Comparison of ENCODE assay signal across 8 cellular contexts in the genomic region with DNA sequence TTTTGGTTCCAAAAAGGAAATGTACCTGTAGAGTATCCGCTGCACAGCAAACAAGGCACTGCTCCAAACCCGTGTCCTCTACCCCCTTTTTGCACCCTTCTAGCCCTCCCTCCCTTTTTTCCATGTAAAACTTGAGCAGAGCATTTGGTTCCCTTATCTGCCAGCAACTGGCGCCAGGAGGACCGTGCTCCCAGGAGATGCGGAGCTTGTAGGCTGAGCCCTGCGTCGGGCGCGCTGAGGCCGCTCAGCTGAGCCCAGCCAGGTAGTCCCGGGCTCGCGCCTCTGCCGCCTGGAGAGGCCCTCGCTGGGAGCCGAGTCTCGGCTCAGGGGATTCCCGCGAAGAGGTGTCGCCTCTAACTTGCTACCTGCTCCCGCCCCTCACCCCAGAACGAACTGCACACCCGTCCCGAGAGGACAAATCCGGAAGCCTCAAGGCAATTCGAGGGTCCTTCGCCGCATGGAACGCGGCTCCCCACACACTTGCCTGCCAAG. TPM values are rescaled to one million over a fixed set of nuclear protein-coding genes. Genes with fewer than 3 reads are reported as not detected.
DNase-seq lines count a peak whose midpoint lies in the region; ATAC-seq and TF ChIP-seq lines count a peak whose summit lies in the region.

No MANE protein-coding gene starts in this region.

- 0 to 1% methylated on average over 15 to 30 of the region's 30 CpGs for WGBS in endodermal cell (ENCODE audit: insufficient coverage in 1 of 2, insufficient read length in 1 of 2), 2 experiments

- H3K27ac ChIP-seq in A673 (ENCODE audit: low read depth, low read length, poor library complexity, severe bottlenecking) = peak overlapping the region; percentile 79
- H3K27ac ChIP-seq in endodermal cell (ENCODE audit: low read depth, low read length) = peak overlapping the region; percentile 84

- H3K27ac Mint-ChIP-seq in endodermal cell = peak overlapping the region; percentile 99

- DNase-seq in A673 (ENCODE audit: low spot score) (peak; percentile 66), NCI-H526 treated with DMSO at 0.1 percent for 48 hours (lab: John Stamatoyannopoulos, UW) (peak; percentile 68), endodermal cell (peak; percentile 86), mucosa of gallbladder (ENCODE audit: low spot score) (peak; percentile 42)
- DNase-seq in activated CD8-positive, alpha-beta memory T cell treated with anti-CD3 and anti-CD28 coated beads, Interleukin-2, amount 50 U/mL, for 24 hours (ENCODE audit: extremely low read depth) = peak; percentile 54
- DNase-seq in stimulated activated CD8-positive, alpha-beta memory T cell treated with anti-CD3 and anti-CD28 coated beads, Interleukin-7, amount 100 ng/mL, for 1 hour (ENCODE audit: low read depth in 2 of 2) = peak; percentile 32 to 43

- POLR2A ChIA-PET in A673 (lab: Charles Lee; ENCODE audit: low non-redundant PET) = interaction anchor here (0.7 kb wide), 1 partner anchor 15 kb away, joined by 3 read pairs; no protein-coding TSS in a partner anchor

- H3K9me3 ChIP-seq in A673 (ENCODE audit: low read depth, low read length, poor library complexity, severe bottlenecking) (no peaks in the 10 kb centered on the region), endodermal cell (ENCODE audit: control insufficient read depth, low read length) (no peaks in the 10 kb centered on the region)

- intact Hi-C loops in A673 (cut with micrococcal nuclease; ENCODE audit: unreplicated experiment) = no loop called here

- peaks cover 13% of the 10 kb centered on the region for H3K36me3 ChIP-seq in A673 (ENCODE audit: insufficient read depth, low read length, poor library complexity, severe bottlenecking)
- H3K36me3 ChIP-seq in endodermal cell (ENCODE audit: control insufficient read depth, insufficient read depth, low read length) = peaks cover 16% of the 10 kb centered on the region

- H3K27me3 ChIP-seq in A673 (replicated peaks; ENCODE audit: insufficient read depth, low read depth, low read length, poor library complexity) (no peaks in the 10 kb centered on the region), endodermal cell (ENCODE audit: control insufficient read depth, insufficient read depth, low read length, poor library complexity, severe bottlenecking) (no peaks in the 10 kb centered on the region)

- peaks cover 10% of the 10 kb centered on the region for H3K4me1 ChIP-seq in A673 (ENCODE audit: insufficient read depth, low read length, poor library complexity, severe bottlenecking)
- no peaks in the 10 kb centered on the region for H3K4me1 ChIP-seq in endodermal cell (ENCODE audit: control insufficient read depth, insufficient read depth, low read length)

- peak overlapping the region; percentile 100 for H3K4me3 Mint-ChIP-seq in endodermal cell

- no peaks in the 10 kb centered on the region for H3K9me3 Mint-ChIP-seq in endodermal cell

- H3K36me3 Mint-ChIP-seq in endodermal cell (ENCODE audit: low read depth) = peaks cover 29% of the 10 kb centered on the region

- BruUV-seq in A673 (replicated peaks; lab: Mats Ljungman, UMichigan) = no TSS peak

- H3K9ac ChIP-seq in endodermal cell (ENCODE audit: extremely low read depth, low read length, poor library complexity, severe bottlenecking) = peak overlapping the region; percentile 92

- no peaks in the 10 kb centered on the region for H3K27me3 Mint-ChIP-seq in endodermal cell (ENCODE audit: insufficient read depth)

- H3K4me3 ChIP-seq in A673 (ENCODE audit: low read depth, low read length, poor library complexity, severe bottlenecking) (peak overlapping the region; percentile 98), endodermal cell (ENCODE audit: low read length) (peak overlapping the region; percentile 96)

- CTCF ChIA-PET in A673 (lab: Charles Lee) = interaction anchor here (0.6 to 1.0 kb wide), 2 partner anchors 191 to 222 kb away, joined by 3 to 5 read pairs; no protein-coding TSS in a partner anchor

- H3K4me1 Mint-ChIP-seq in endodermal cell = peaks cover 15% of the 10 kb centered on the region

- ATAC-seq in GM18511 (IDR thresholded peaks at IDR 0.05; ENCODE audit: unreplicated experiment) (peak; percentile 68), HG03039 (IDR thresholded peaks at IDR 0.05; ENCODE audit: unreplicated experiment) (peak; percentile 45)

- no peak for TF ChIP-seq CTCF in A673 (conservative IDR thresholded peaks at IDR 0.05; ENCODE audit: low read depth, low read length)
- TF ChIP-seq CTCF in endodermal cell (conservative IDR thresholded peaks at IDR 0.05) = peak; percentile 21

RNA-seq across cellular contexts. Expression of a gene that starts 0.6 kb away (rescaled TPM):
- total RNA-seq in A673 (2021) = 41.7 and 49.6 TPM in 2 replicates
- total RNA-seq in endodermal cell = 10 to 100 TPM; 42.7 to 46.4 TPM
- 19.6 TPM for polyA plus RNA-seq in endodermal cell (2013, experiment 1 of 2)
- polyA plus RNA-seq in endodermal cell (2013, experiment 2 of 2) = 16.8 TPM
- 33.6 TPM for total RNA-seq in mucosa of gallbladder

Comparison
In these comparisons a context has a peak if more than half of its experiments do, and no peak if none do; other contexts are left out.
1. Peak in every context shown above with its lines: DNase-seq, ATAC-seq, H3K4me3 ChIP-seq and H3K27ac ChIP-seq.